Comparison of ENCODE assay signal across 8 cellular contexts in genomic region chr11:3022300-3022967, GRCh38. TPM values are rescaled to one million over a fixed set of nuclear protein-coding genes. Genes with fewer than 3 reads are reported as not detected.
A peak's percentile ranks its signal among the peaks of the same experiment; 100 is the strongest.
DNase-seq lines count a peak whose midpoint lies in the region; ATAC-seq and TF ChIP-seq lines count a peak whose summit lies in the region.

No MANE protein-coding gene starts in this region.

- peak overlapping the region; percentile 11 for H3K4me3 Mint-ChIP-seq in osteocyte (ENCODE audit: unreplicated experiment)

- no peak overlapping the region for H2AFZ ChIP-seq in Karpas-422 (ENCODE audit: low read length)
- no peak overlapping the region for H2AFZ ChIP-seq in hepatocyte

- H3K27me3 ChIP-seq in Karpas-422 (ENCODE audit: low read length) (no peaks in the 10 kb centered on the region), breast epithelium (no peaks in the 10 kb centered on the region), hepatocyte (no peaks in the 10 kb centered on the region)

- no peaks in the 10 kb centered on the region for H3K9me3 Mint-ChIP-seq in osteocyte (ENCODE audit: unreplicated experiment)

- peak; percentile 43 for ATAC-seq in Right ventricle myocardium inferior

- 97% methylated on average over 14 of the region's 14 CpGs for WGBS in hepatocyte (ENCODE audit: low lambda C conversion rate, missing lambda C conversion rate)

- H3K4me3 ChIP-seq in Karpas-422 (ENCODE audit: low read length) (no peak overlapping the region), breast epithelium (no peak overlapping the region), hepatocyte (no peak overlapping the region)

- H3K36me3 ChIP-seq in Karpas-422 (ENCODE audit: insufficient read depth, low read length), result 0 out of 2 replicates have a peak, but pooled peaks cover 7% of the 10 kb centered on the region
- H3K36me3 ChIP-seq in breast epithelium, result no peaks in the 10 kb centered on the region
- no peaks in the 10 kb centered on the region for H3K36me3 ChIP-seq in hepatocyte (replicated peaks; ENCODE audit: insufficient read depth, low read depth)

- DNase-seq in Right ventricle myocardium inferior (ENCODE audit: missing footprints) (no peak), cardiac septum (ENCODE audit: low spot score) (no peak), Karpas-422 (peak; percentile 62), breast epithelium (ENCODE audit: low spot score in 2 of 2) (no peak), osteocyte (ENCODE audit: extremely low spot score, unreplicated experiment) (no peak), D341Med (ENCODE audit: low spot score) (no peak), hepatocyte (ENCODE audit: low spot score) (no peak), GOT3 (lab: John Stamatoyannopoulos, UW) (no peak)

- no peak overlapping the region for H3K9ac ChIP-seq in Karpas-422 (ENCODE audit: low read length)

- peaks cover 30% of the 10 kb centered on the region for H3K4me1 Mint-ChIP-seq in osteocyte (ENCODE audit: unreplicated experiment)

- no peaks in the 10 kb centered on the region for H3K27me3 Mint-ChIP-seq in osteocyte (ENCODE audit: unreplicated experiment)

- H3K27ac Mint-ChIP-seq in osteocyte (ENCODE audit: unreplicated experiment), result peak overlapping the region; percentile 84

- H3K9me2 ChIP-seq in Karpas-422 (replicated peaks; ENCODE audit: insufficient read depth, low read length), result no peaks in the 10 kb centered on the region
- H3K9me2 ChIP-seq in hepatocyte (replicated peaks; ENCODE audit: insufficient read depth), result no peaks in the 10 kb centered on the region

- H4K20me1 ChIP-seq in Karpas-422 (ENCODE audit: insufficient read depth, low read depth, low read length) (no peaks in the 10 kb centered on the region), hepatocyte (ENCODE audit: insufficient read depth, poor library complexity, severe bottlenecking) (no peaks in the 10 kb centered on the region)

- H3K79me2 ChIP-seq in Karpas-422 (ENCODE audit: low read length) (0 out of 2 replicates have a peak, but pooled peaks cover 5% of the 10 kb centered on the region), hepatocyte (no peaks in the 10 kb centered on the region)

- H3K9me3 ChIP-seq in Karpas-422 (ENCODE audit: low read length) (no peaks in the 10 kb centered on the region), breast epithelium (no peaks in the 10 kb centered on the region), hepatocyte (ENCODE audit: low read depth) (no peaks in the 10 kb centered on the region)

- no peak overlapping the region for H3K4me2 ChIP-seq in Karpas-422 (ENCODE audit: low read depth, low read length, poor library complexity, severe bottlenecking)
- H3K4me2 ChIP-seq in hepatocyte, result no peak overlapping the region

- H3K36me3 Mint-ChIP-seq in osteocyte (ENCODE audit: unreplicated experiment), result peaks cover 42% of the 10 kb centered on the region

- TF ChIP-seq POLR2A in breast epithelium (IDR thresholded peaks at IDR 0.05), result no peak

- H3K27ac ChIP-seq in Karpas-422 (ENCODE audit: low read length), result peak overlapping the region; percentile 25
- H3K27ac ChIP-seq in breast epithelium, result peak overlapping the region; percentile 8
- H3K27ac ChIP-seq in hepatocyte, result no peak overlapping the region

- intact Hi-C loops in Right ventricle myocardium inferior (cut with DNase I), result loop anchor here (5.0 kb wide), 2 partner anchors 45 to 90 kb away; no protein-coding TSS in a partner anchor
- intact Hi-C loops in cardiac septum (cut with DNase I), result no loop called here
- intact Hi-C loops in breast epithelium (cut with DNase I; ENCODE audit: low total_unique reads), result no loop called here

- H3K4me1 ChIP-seq in Karpas-422 (ENCODE audit: low read length) (peaks cover 14% of the 10 kb centered on the region), breast epithelium (peaks cover 0 to 9% of the 10 kb centered on the region in 2 donors), hepatocyte (ENCODE audit: insufficient read depth) (peaks cover 9% of the 10 kb centered on the region)

- TF ChIP-seq CTCF in breast epithelium (IDR thresholded peaks at IDR 0.05), result no peak
- no peak for TF ChIP-seq CTCF in osteocyte (IDR thresholded peaks at IDR 0.05)
- TF ChIP-seq CTCF in hepatocyte (IDR thresholded peaks at IDR 0.05; ENCODE audit: poor library complexity), result no peak

RNA-seq across cellular contexts. Expression of gene NAP1L4, which starts 30.3 kb away (rescaled TPM):
- total RNA-seq in Right ventricle myocardium inferior (168 TPM), cardiac septum (189 TPM), breast epithelium (100 to 1,000 TPM in 1 of 3 donors, 10 to 100 TPM in 2; 87.1 to 167 (median 98.3) TPM), osteocyte (147 and 148 TPM in 2 replicates), hepatocyte (75.7 and 79.0 TPM in 2 replicates)
- total RNA-seq in Karpas-422 (2014; rRNA removed; shearing (Covaris generic); ENCODE audit: low replicate concordance), result 80.5 and 171 TPM in 2 replicates
- 101 and 118 TPM in 2 replicates for polyA plus RNA-seq in hepatocyte

RNA-seq across cellular contexts. Expression of gene CARS1, which starts 34.8 kb away (rescaled TPM):
- 17.2 TPM for total RNA-seq in Right ventricle myocardium inferior
- 17.1 TPM for total RNA-seq in cardiac septum
- 55.8 and 80.6 TPM in 2 replicates for total RNA-seq in Karpas-422 (2014; rRNA removed; shearing (Covaris generic); ENCODE audit: low replicate concordance)
- 10 to 100 TPM; 30.1 to 42.6 (median 40.7) TPM for total RNA-seq in breast epithelium
- 134 and 148 TPM in 2 replicates for total RNA-seq in osteocyte
- total RNA-seq in hepatocyte, result 35.5 and 44.1 TPM in 2 replicates
- 41.8 and 42.0 TPM in 2 replicates for polyA plus RNA-seq in hepatocyte
